Comparison of ENCODE assay signal across 8 cellular contexts in the genomic region with DNA sequence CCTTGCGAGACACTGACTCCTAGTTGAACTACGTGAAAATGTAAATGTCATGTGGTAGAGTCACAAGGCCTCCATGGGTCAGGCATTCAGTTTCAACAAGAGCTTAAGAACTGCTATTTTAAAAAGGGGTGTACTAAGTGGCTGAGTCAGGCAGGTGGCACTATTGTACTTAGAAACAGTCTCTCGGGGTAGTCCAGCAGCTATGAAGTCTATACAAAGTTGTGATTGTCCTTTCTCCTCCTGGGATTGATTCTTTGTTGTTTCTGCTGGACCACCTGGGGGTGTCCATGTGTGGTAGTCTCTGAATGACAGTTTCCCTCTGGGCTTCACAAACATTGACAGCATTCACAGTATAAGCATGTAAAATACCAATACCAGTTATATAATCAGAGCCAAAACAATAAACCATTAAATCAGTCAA. TPM values are rescaled to one million over a fixed set of nuclear protein-coding genes. Genes with fewer than 3 reads are reported as not detected.
DNase-seq lines count a peak whose midpoint lies in the region; ATAC-seq, FAIRE-seq and TF ChIP-seq lines count a peak whose summit lies in the region.

No MANE protein-coding gene starts in this region.

- H3K4me1 Mint-ChIP-seq in stimulated activated effector memory CD8-positive, alpha-beta T cell treated with anti-CD3 and anti-CD28 coated beads, Interleukin-12 subunit alpha, Interleukin-12 subunit beta, amount 100 ng/mL, for 72 hours, result no peaks in the 10 kb centered on the region
- no peaks in the 10 kb centered on the region for H3K4me1 Mint-ChIP-seq in activated CD8-positive, alpha-beta memory T cell treated with anti-CD3 and anti-CD28 coated beads, Interleukin-2, amount 10 ng/mL, durations not matched to agents 7 days and 5 days

- H3K4me3 Mint-ChIP-seq in stimulated activated effector memory CD8-positive, alpha-beta T cell treated with anti-CD3 and anti-CD28 coated beads, Interleukin-12 subunit alpha, Interleukin-12 subunit beta, amount 100 ng/mL, for 72 hours, result no peak overlapping the region
- no peak overlapping the region for H3K4me3 Mint-ChIP-seq in activated CD8-positive, alpha-beta memory T cell treated with anti-CD3 and anti-CD28 coated beads, Interleukin-2, amount 10 ng/mL, durations not matched to agents 7 days and 5 days

- CTCF ChIA-PET in activated CD8-positive, alpha-beta memory T cell treated with anti-CD3 and anti-CD28 coated beads, Interleukin-2, amount 10 ng/mL, durations not matched to agents 7 days and 5 days (lab: Charles Lee), result no interaction called here

- no peak for DNase-seq in D721Med (ENCODE audit: insufficient read length, low spot score)
- peak; percentile 5 for DNase-seq in GM19238 (ENCODE audit: insufficient read length, low spot score)
- peak; percentile 19 for DNase-seq in NCI-H2227 (lab: John Stamatoyannopoulos, UW; ENCODE audit: unreplicated experiment)
- DNase-seq in amniotic epithelial cell (ENCODE audit: low read depth), result peak; percentile 71
- DNase-seq in hepatic stellate cell (ENCODE audit: low spot score), result peak; percentile 36
- no peak for DNase-seq in stimulated activated effector memory CD8-positive, alpha-beta T cell treated with anti-CD3 and anti-CD28 coated beads, Interleukin-12 subunit alpha, Interleukin-12 subunit beta, amount 100 ng/mL, for 72 hours (ENCODE audit: low spot score in 2 of 2)
- DNase-seq in activated CD8-positive, alpha-beta memory T cell treated with anti-CD3 and anti-CD28 coated beads, Interleukin-2, amount 10 ng/mL, durations not matched to agents 7 days and 5 days, result no peak

- peaks cover 5% of the 10 kb centered on the region for H3K9me3 Mint-ChIP-seq in stimulated activated effector memory CD8-positive, alpha-beta T cell treated with anti-CD3 and anti-CD28 coated beads, Interleukin-12 subunit alpha, Interleukin-12 subunit beta, amount 100 ng/mL, for 72 hours
- H3K9me3 Mint-ChIP-seq in activated CD8-positive, alpha-beta memory T cell treated with anti-CD3 and anti-CD28 coated beads, Interleukin-2, amount 10 ng/mL, durations not matched to agents 7 days and 5 days (ENCODE audit: low read depth), result no peaks in the 10 kb centered on the region

- ATAC-seq in HG03139 (IDR thresholded peaks at IDR 0.05; ENCODE audit: unreplicated experiment), result peak; percentile 84
- peak; percentile 44 for ATAC-seq in stimulated activated effector memory CD8-positive, alpha-beta T cell treated with anti-CD3 and anti-CD28 coated beads, Interleukin-12 subunit alpha, Interleukin-12 subunit beta, amount 100 ng/mL, for 72 hours
- ATAC-seq in activated CD8-positive, alpha-beta memory T cell treated with anti-CD3 and anti-CD28 coated beads, Interleukin-2, amount 10 ng/mL, durations not matched to agents 7 days and 5 days, result no peak

- H3K27me3 Mint-ChIP-seq in activated CD8-positive, alpha-beta memory T cell treated with anti-CD3 and anti-CD28 coated beads, Interleukin-2, amount 10 ng/mL, durations not matched to agents 7 days and 5 days, result no peaks in the 10 kb centered on the region

- no peaks in the 10 kb centered on the region for H3K36me3 Mint-ChIP-seq in stimulated activated effector memory CD8-positive, alpha-beta T cell treated with anti-CD3 and anti-CD28 coated beads, Interleukin-12 subunit alpha, Interleukin-12 subunit beta, amount 100 ng/mL, for 72 hours
- no peaks in the 10 kb centered on the region for H3K36me3 Mint-ChIP-seq in activated CD8-positive, alpha-beta memory T cell treated with anti-CD3 and anti-CD28 coated beads, Interleukin-2, amount 10 ng/mL, durations not matched to agents 7 days and 5 days

- peak; percentile 71 for TF ChIP-seq CTCF in D721Med (IDR thresholded peaks at IDR 0.05; ENCODE audit: insufficient read depth, missing control alignments)

- peak; percentile 32 for FAIRE-seq in D721Med (lab: Jason Lieb, UNC)

- no peak overlapping the region for H3K27ac Mint-ChIP-seq in stimulated activated effector memory CD8-positive, alpha-beta T cell treated with anti-CD3 and anti-CD28 coated beads, Interleukin-12 subunit alpha, Interleukin-12 subunit beta, amount 100 ng/mL, for 72 hours
- H3K27ac Mint-ChIP-seq in activated CD8-positive, alpha-beta memory T cell treated with anti-CD3 and anti-CD28 coated beads, Interleukin-2, amount 10 ng/mL, durations not matched to agents 7 days and 5 days, result no peak overlapping the region

RNA-seq across cellular contexts. Expression of a gene that starts 33.0 kb away (rescaled TPM):
- total RNA-seq in activated CD8-positive, alpha-beta memory T cell treated with anti-CD3 and anti-CD28 coated beads, Interleukin-2, amount 10 ng/mL, durations not matched to agents 7 days and 5 days, result under 1 TPM in 1 of 2 experiments, not detected in 1; 0.35 TPM

Comparison
In these comparisons a context has a peak if more than half of its experiments do, and no peak if none do; other contexts are left out.
1. DNase-seq: peak in GM19238 (single experiment), NCI-H2227 (single experiment), amniotic epithelial cell (single experiment) and hepatic stellate cell (single experiment); none in D721Med (single experiment), stimulated activated effector memory CD8-positive, alpha-beta T cell treated with anti-CD3 and anti-CD28 coated beads, Interleukin-12 subunit alpha, Interleukin-12 subunit beta, amount 100 ng/mL, for 72 hours (0 of 2) and activated CD8-positive, alpha-beta memory T cell treated with anti-CD3 and anti-CD28 coated beads, Interleukin-2, amount 10 ng/mL, durations not matched to agents 7 days and 5 days (single experiment).